29 cellular contexts compared by ENCODE assay signal in the genomic region with DNA sequence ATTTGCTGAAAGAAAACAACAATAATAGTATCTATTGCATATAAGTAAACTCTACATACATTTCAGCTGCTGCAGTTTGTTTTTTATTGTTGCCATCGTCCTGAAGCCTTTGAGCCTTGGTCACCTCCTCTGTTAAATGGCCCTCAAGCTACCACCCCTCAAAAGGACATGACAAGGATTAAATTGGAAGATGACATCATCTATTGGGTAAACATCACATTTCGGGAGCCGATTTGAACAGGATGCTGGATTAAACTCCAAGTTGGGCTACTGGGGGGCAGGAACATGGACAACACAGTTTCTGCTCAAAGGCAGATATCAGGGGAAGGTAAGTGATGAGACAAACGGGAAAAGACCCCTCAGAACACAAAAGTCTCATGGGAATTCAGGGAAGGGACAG.
"Had no signal": no experiment of that assay in that cellular context is flagged by ENCODE, and none has a peak within 500 bp of the region (broad histone marks: within the 10 kb centered on the region; RNA-seq: fewer than 3 reads in every experiment).

No MANE protein-coding gene starts in this region.

- DNase-seq: activated B cell treated with CpG ODN at 0.5 μM for 24 hours; activated CD4-positive, alpha-beta memory T cell treated with anti-CD3 and anti-CD28 coated beads for 36 hours; activated CD4-positive, alpha-beta T cell treated with anti-CD3 and anti-CD28 coated beads for 4 hours; activated CD4-positive, alpha-beta T cell treated with anti-CD3 and anti-CD28 coated beads, Interleukin-2, amount 10 ng/mL, durations not matched to agents 24 days and 14 days; activated CD4-positive, alpha-beta T cell treated with anti-CD3 and anti-CD28 coated beads, Interleukin-2, amount 50 U/mL, for 1 hour; activated CD4-positive, alpha-beta T cell treated with anti-CD3 and anti-CD28 coated beads, Interleukin-2, amount 50 U/mL, for 4 hours; activated CD4-positive, CD25-positive, alpha-beta regulatory T cell treated with anti-CD3 and anti-CD28 coated beads, Interleukin-2, amount 50 U/mL, for 72 hours; activated CD8-positive, alpha-beta memory T cell treated with anti-CD3 and anti-CD28 coated beads, Interleukin-2, amount 50 U/mL, for 4 hours; activated CD8-positive, alpha-beta T cell treated with anti-CD3 and anti-CD28 coated beads for 36 hours; activated effector memory CD4-positive, alpha-beta T cell treated with anti-CD3 and anti-CD28 coated beads, Interleukin-2, amount 50 U/mL, for 16 hours; activated naive CD4-positive, alpha-beta T cell treated with anti-CD3 and anti-CD28 coated beads, Interleukin-2, amount 10 ng/mL, durations not matched to agents 7 days and 5 days; activated naive CD4-positive, alpha-beta T cell treated with Interleukin-2 at 50 U/mL for 16 hours; activated naive CD8-positive, alpha-beta T cell treated with anti-CD3 and anti-CD28 coated beads, Interleukin-2, amount 10 ng/mL, durations not matched to agents 7 days and 5 days; activated naive CD8-positive, alpha-beta T cell treated with anti-CD3 and anti-CD28 coated beads, Interleukin-2, amount 50 U/mL, for 24 hours; activated T-cell treated with anti-CD3 and anti-CD28 coated beads for 4 hours; activated T-cell treated with anti-CD3 and anti-CD28 coated beads, Interleukin-2, amount 50 U/mL, for 1 hour; activated T-cell treated with anti-CD3 and anti-CD28 coated beads, Interleukin-2, amount 50 U/mL, for 4 hours; activated T-cell treated with anti-CD3 and anti-CD28 coated beads, Interleukin-2, amount 50 U/mL, for 72 hours; caudate nucleus; cerebellar nuclear complex; T-helper 1 cell; T-helper 2 cell; T-helper 9 cell had no signal

- H3K9me3 ChIP-seq: ascending aorta had no signal

- H3K27me3 ChIP-seq: ascending aorta had no signal

- ATAC-seq: activated CD8-positive, alpha-beta T cell treated with anti-CD3 and anti-CD28 coated beads for 36 hours; activated naive CD8-positive, alpha-beta T cell treated with anti-CD3 and anti-CD28 coated beads, Interleukin-2, amount 50 U/mL, for 24 hours; activated T-cell treated with anti-CD3 and anti-CD28 coated beads, Interleukin-2, amount 50 U/mL, for 4 hours; activated T-cell treated with anti-CD3 and anti-CD28 coated beads, Interleukin-2, amount 50 U/mL, for 72 hours; activated T-helper 17 cell treated with anti-CD3 and anti-CD28 coated beads, Interleukin-2, amount 50 U/mL, for 72 hours had no signal

- H3K27ac ChIP-seq: ascending aorta, cardiac muscle cell, VCaP had no signal

- FAIRE-seq: bronchial epithelial cell, TTC549 had no signal

- H3K4me3 ChIP-seq: ascending aorta, cardiac muscle cell had no signal

- H3K4me1 ChIP-seq: ascending aorta had no signal

- H3K36me3 ChIP-seq: ascending aorta, cardiac muscle cell had no signal
